In genomic region chr11:128732471-128733277, GRCh38 we compare ENCODE assay signal across 11 cellular contexts. TPM values are rescaled to one million over a fixed set of nuclear protein-coding genes. Genes with fewer than 3 reads are reported as not detected.
A peak's percentile ranks its signal among the peaks of the same experiment; 100 is the strongest.
DNase-seq lines count a peak whose midpoint lies in the region; ATAC-seq, FAIRE-seq and TF ChIP-seq lines count a peak whose summit lies in the region.
"Had no signal": no experiment of that assay in that cellular context is flagged by ENCODE, and none has a peak within 500 bp of the region (broad histone marks: within the 10 kb centered on the region; RNA-seq: fewer than 3 reads in every experiment).

No MANE protein-coding gene starts in this region.

- peak overlapping the region; percentile 66 to 82 (median 76) for H3K4me3 Mint-ChIP-seq in CD4-positive, CD25-positive, alpha-beta regulatory T cell
- peak overlapping the region; percentile 80 for H3K4me3 Mint-ChIP-seq in activated T-helper 17 cell treated with anti-CD3 and anti-CD28 coated beads, Interleukin-2, amount 50 U/mL, for 72 hours

- H3K27me3 ChIP-seq in CD4-positive, CD25-positive, alpha-beta regulatory T cell (ENCODE audit: control insufficient read depth, insufficient read depth, low read length), result no peaks in the 10 kb centered on the region
- no peaks in the 10 kb centered on the region for H3K27me3 ChIP-seq in gastroesophageal sphincter
- H3K27me3 ChIP-seq in body of pancreas, result no peaks in the 10 kb centered on the region
- H3K27me3 ChIP-seq in colonic mucosa, result no peaks in the 10 kb centered on the region

- H3K36me3 ChIP-seq in CD4-positive, CD25-positive, alpha-beta regulatory T cell (ENCODE audit: control insufficient read depth, insufficient read depth, low read length), result peaks cover 3% of the 10 kb centered on the region
- H3K36me3 ChIP-seq in gastroesophageal sphincter, result no peaks in the 10 kb centered on the region
- no peaks in the 10 kb centered on the region for H3K36me3 ChIP-seq in body of pancreas (replicated peaks in 1 of 2; ENCODE audit: insufficient read depth in 1 of 2, low read depth in 2 of 2)
- no peaks in the 10 kb centered on the region for H3K36me3 ChIP-seq in colonic mucosa

- H3K9me3 Mint-ChIP-seq in CD4-positive, CD25-positive, alpha-beta regulatory T cell, result no peaks in the 10 kb centered on the region
- no peaks in the 10 kb centered on the region for H3K9me3 Mint-ChIP-seq in activated T-helper 17 cell treated with anti-CD3 and anti-CD28 coated beads, Interleukin-2, amount 50 U/mL, for 72 hours

- TF ChIP-seq POLR2A in gastroesophageal sphincter (IDR thresholded peaks at IDR 0.05), result no peak
- TF ChIP-seq POLR2A in body of pancreas (IDR thresholded peaks at IDR 0.05), result no peak

- peaks cover 100% of the 10 kb centered on the region for H3K4me1 ChIP-seq in CD4-positive, CD25-positive, alpha-beta regulatory T cell (ENCODE audit: control insufficient read depth, insufficient read depth, low read length, poor library complexity, severe bottlenecking)
- H3K4me1 ChIP-seq in gastroesophageal sphincter, result peaks cover 0 to 36% (median under 1%) of the 10 kb centered on the region in 3 donors
- H3K4me1 ChIP-seq in body of pancreas, result peaks cover 17% of the 10 kb centered on the region
- H3K4me1 ChIP-seq in colonic mucosa, result peaks cover 8% of the 10 kb centered on the region

- peak overlapping the region; percentile 79 to 99 (median 95) for H3K27ac Mint-ChIP-seq in CD4-positive, CD25-positive, alpha-beta regulatory T cell
- peak overlapping the region; percentile 75 for H3K27ac Mint-ChIP-seq in activated T-helper 17 cell treated with anti-CD3 and anti-CD28 coated beads, Interleukin-2, amount 50 U/mL, for 72 hours

- no peak for TF ChIP-seq CTCF in gastroesophageal sphincter (IDR thresholded peaks at IDR 0.05)
- TF ChIP-seq CTCF in body of pancreas (IDR thresholded peaks at IDR 0.05), result no peak
- no peak for TF ChIP-seq CTCF in colonic mucosa (IDR thresholded peaks at IDR 0.05)

- no peaks in the 10 kb centered on the region for H3K27me3 Mint-ChIP-seq in CD4-positive, CD25-positive, alpha-beta regulatory T cell
- H3K27me3 Mint-ChIP-seq in activated T-helper 17 cell treated with anti-CD3 and anti-CD28 coated beads, Interleukin-2, amount 50 U/mL, for 72 hours, result no peaks in the 10 kb centered on the region

- TF ChIP-seq EP300 in gastroesophageal sphincter (IDR thresholded peaks at IDR 0.05), result no peak

- H3K27ac ChIP-seq in CD4-positive, CD25-positive, alpha-beta regulatory T cell (ENCODE audit: insufficient read depth, low read length, poor library complexity, severe bottlenecking), result peak overlapping the region; percentile 71
- no peak overlapping the region for H3K27ac ChIP-seq in gastroesophageal sphincter
- H3K27ac ChIP-seq in body of pancreas, result no peak overlapping the region
- H3K27ac ChIP-seq in colonic mucosa, result no peak overlapping the region
- H3K27ac ChIP-seq: C4-2B, psoas muscle had no signal

- WGBS in gastroesophageal sphincter (ENCODE audit: low coverage in 1 of 2), 2 donors, result 82 to 88% methylated on average over 6 to 8 of the region's 8 CpGs
- WGBS in body of pancreas, 2 donors, result 76 to 78% methylated on average over 8 of the region's 8 CpGs

- no peaks in the 10 kb centered on the region for H3K9me3 ChIP-seq in CD4-positive, CD25-positive, alpha-beta regulatory T cell (ENCODE audit: control insufficient read depth in 2 of 2, low read length in 2 of 2)
- H3K9me3 ChIP-seq in gastroesophageal sphincter (no peaks in the 10 kb centered on the region), body of pancreas (no peaks in the 10 kb centered on the region), colonic mucosa (no peaks in the 10 kb centered on the region)
- H3K9me3 ChIP-seq: psoas muscle had no signal

- H3K36me3 Mint-ChIP-seq in CD4-positive, CD25-positive, alpha-beta regulatory T cell, result peaks cover 7% of the 10 kb centered on the region
- peaks cover 46% of the 10 kb centered on the region for H3K36me3 Mint-ChIP-seq in activated T-helper 17 cell treated with anti-CD3 and anti-CD28 coated beads, Interleukin-2, amount 50 U/mL, for 72 hours (ENCODE audit: low read depth)

- peak; percentile 96 for FAIRE-seq in GM19239 (lab: Jason Lieb, UNC)

- H3K9ac ChIP-seq in colonic mucosa (ENCODE audit: low read depth in 2 of 2, low read length in 2 of 2), result no peak overlapping the region

- intact Hi-C loops in body of pancreas (cut with DNase I), result loop anchor here (10.0 kb wide), 1 partner anchor 48 kb away; no protein-coding TSS in a partner anchor
- intact Hi-C loops in colonic mucosa (cut with DNase I), result no loop called here

- no peak for ATAC-seq in CD4-positive, CD25-positive, alpha-beta regulatory T cell (ENCODE audit: low read depth in 2 of 2)
- ATAC-seq in HG03064 (IDR thresholded peaks at IDR 0.05; ENCODE audit: low read depth, unreplicated experiment), result peak; percentile 22
- peak; percentile 52 for ATAC-seq in activated T-helper 17 cell treated with anti-CD3 and anti-CD28 coated beads, Interleukin-2, amount 50 U/mL, for 72 hours (replicated peaks)
- ATAC-seq in gastroesophageal sphincter, result no peak
- ATAC-seq in body of pancreas, result no peak
- ATAC-seq: psoas muscle had no signal

- peak overlapping the region; percentile 38 for H3K4me3 ChIP-seq in CD4-positive, CD25-positive, alpha-beta regulatory T cell (ENCODE audit: low read depth, low read length)
- H3K4me3 ChIP-seq in gastroesophageal sphincter (no peak overlapping the region), body of pancreas (no peak overlapping the region), colonic mucosa (no peak overlapping the region)
- H3K4me3 ChIP-seq: psoas muscle had no signal

- DNase-seq in CD4-positive, CD25-positive, alpha-beta regulatory T cell, result no peak
- no peak for DNase-seq in GM19239 (ENCODE audit: insufficient read length, low spot score)
- no peak for DNase-seq in DMS79 (lab: John Stamatoyannopoulos, UW)
- no peak for DNase-seq in body of pancreas
- no peak for DNase-seq in colonic mucosa
- DNase-seq: NCI-H510A treated with DMSO at 0.1 percent for 48 hours, psoas muscle had no signal

- peaks cover 58 to 99% (median 88%) of the 10 kb centered on the region in 4 donors for H3K4me1 Mint-ChIP-seq in CD4-positive, CD25-positive, alpha-beta regulatory T cell
- peaks cover 83% of the 10 kb centered on the region for H3K4me1 Mint-ChIP-seq in activated T-helper 17 cell treated with anti-CD3 and anti-CD28 coated beads, Interleukin-2, amount 50 U/mL, for 72 hours

RNA-seq across cellular contexts. Expression of gene FLI1, which starts 38.8 kb away (rescaled TPM):
- total RNA-seq in CD4-positive, CD25-positive, alpha-beta regulatory T cell, result 119 TPM
- 10 to 100 TPM; 58.0 to 72.6 (median 65.5) TPM for polyA plus RNA-seq in CD4-positive, CD25-positive, alpha-beta regulatory T cell
- total RNA-seq in activated T-helper 17 cell treated with anti-CD3 and anti-CD28 coated beads, Interleukin-2, amount 50 U/mL, for 72 hours, result 10 to 100 TPM; 55.6 to 73.4 TPM
- total RNA-seq in gastroesophageal sphincter (10 to 100 TPM; 13.8 to 21.6 (median 17.9) TPM), body of pancreas (1 to 10 TPM; 2.6 to 4.4 TPM), colonic mucosa (1 to 10 TPM; 5.3 to 6.6 TPM)

Comparison
In these comparisons a context has a peak if more than half of its experiments do, and no peak if none do; other contexts are left out.
1. ATAC-seq: peak in HG03064 (single experiment) and activated T-helper 17 cell treated with anti-CD3 and anti-CD28 coated beads, Interleukin-2, amount 50 U/mL, for 72 hours (single experiment); none in CD4-positive, CD25-positive, alpha-beta regulatory T cell (0 of 2), gastroesophageal sphincter (single experiment) and body of pancreas (single experiment).